In the genomic region with DNA sequence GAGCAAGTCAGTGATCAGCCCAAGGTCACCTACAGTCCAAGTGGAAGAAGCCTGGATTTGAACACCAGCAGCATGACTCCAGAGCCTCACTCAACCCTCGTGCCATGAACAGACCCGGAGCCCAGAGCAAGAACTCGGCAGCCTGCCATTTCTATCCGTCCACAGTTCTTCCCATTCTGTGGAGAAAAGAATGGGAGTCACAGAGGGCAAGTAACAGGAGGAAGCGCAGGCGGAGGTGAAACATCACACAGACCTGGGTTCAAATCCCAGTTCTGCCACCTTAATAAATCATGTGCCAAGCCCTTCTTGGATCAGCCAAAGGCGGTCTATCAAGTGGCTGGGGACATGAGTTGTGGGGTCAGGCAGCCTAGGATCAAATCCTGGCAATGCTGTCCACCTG, we compare ENCODE assay signal across 9 cellular contexts. TPM values are rescaled to one million over a fixed set of nuclear protein-coding genes. Genes with fewer than 3 reads are reported as not detected.
DNase-seq lines count a peak whose midpoint lies in the region; ATAC-seq, FAIRE-seq and TF ChIP-seq lines count a peak whose summit lies in the region.
"Had no signal": no experiment of that assay in that cellular context is flagged by ENCODE, and none has a peak within 500 bp of the region (broad histone marks: within the 10 kb centered on the region; RNA-seq: fewer than 3 reads in every experiment).

No MANE protein-coding gene starts in this region.

- no peak overlapping the region for H3K4me3 ChIP-seq in keratinocyte (ENCODE audit: control insufficient read depth in 2 of 3, extremely low read depth in 1 of 3, insufficient read depth in 2 of 3, low read depth in 1 of 3, low read length in 3 of 3)
- H3K4me3 ChIP-seq in adrenal gland: no peak overlapping the region
- no peak overlapping the region for H3K4me3 ChIP-seq in lower leg skin (ENCODE audit: low read depth, poor library complexity, severe bottlenecking)
- H3K4me3 ChIP-seq: neural progenitor cell had no signal

- no peaks in the 10 kb centered on the region for H3K9me3 ChIP-seq in keratinocyte (ENCODE audit: control insufficient read depth, low read depth, low read length)
- no peaks in the 10 kb centered on the region for H3K9me3 ChIP-seq in adrenal gland (replicated peaks in 1 of 3)

- no peak for ATAC-seq in activated CD8-positive, alpha-beta memory T cell treated with anti-CD3 and anti-CD28 coated beads, Interleukin-2, amount 10 ng/mL, durations not matched to agents 7 days and 5 days

- H3K4me1 Mint-ChIP-seq in activated CD8-positive, alpha-beta memory T cell treated with anti-CD3 and anti-CD28 coated beads, Interleukin-2, amount 10 ng/mL, durations not matched to agents 7 days and 5 days: peaks cover 72% of the 10 kb centered on the region
- H3K4me1 Mint-ChIP-seq in activated T-helper 1 cell treated with anti-CD3 and anti-CD28 coated beads, Interleukin-12 subunit alpha, Interleukin-12 subunit beta, Interleukin-2, Interleukin-4 antibody, amounts not matched to agents 30 ng/mL and 10 ng/mL and 1 ng/mL, durations not matched to agents 14 hours and 24 hours and 36 hours (ENCODE audit: low read depth): peaks cover 78% of the 10 kb centered on the region

- dilution Hi-C loops in keratinocyte (cut with MboI; ENCODE audit: extremely low pct_ligation_motif_present, low sequenced_read_pairs): no loop called here

- H3K27me3 ChIP-seq in keratinocyte (ENCODE audit: control insufficient read depth, extremely low read depth, insufficient read depth, low read length) (peaks cover 22% of the 10 kb centered on the region), adrenal gland (no peaks in the 10 kb centered on the region)

- DNase-seq in activated CD8-positive, alpha-beta memory T cell treated with anti-CD3 and anti-CD28 coated beads, Interleukin-2, amount 10 ng/mL, durations not matched to agents 7 days and 5 days: no peak
- no peak for DNase-seq in activated CD8-positive, alpha-beta memory T cell treated with anti-CD3 and anti-CD28 coated beads for 24 hours
- no peak for DNase-seq in activated T-helper 1 cell treated with anti-CD3 and anti-CD28 coated beads, Interleukin-12 subunit alpha, Interleukin-12 subunit beta, Interleukin-2, Interleukin-4 antibody, amounts not matched to agents 30 ng/mL and 10 ng/mL and 1 ng/mL, durations not matched to agents 14 hours and 24 hours and 36 hours (ENCODE audit: low spot score)
- no peak for DNase-seq in keratinocyte (ENCODE audit: low read depth, low spot score)
- DNase-seq in substantia nigra (lab: John Stamatoyannopoulos, UW): peak in 26 of 49 donors; percentile 22 to 69 (median 40)
- no peak for DNase-seq in adrenal gland
- DNase-seq in NCI-H2029 (lab: John Stamatoyannopoulos, UW): no peak
- no peak for DNase-seq in lower leg skin (ENCODE audit: low spot score in 2 of 2)

- H3K27ac Mint-ChIP-seq in activated CD8-positive, alpha-beta memory T cell treated with anti-CD3 and anti-CD28 coated beads, Interleukin-2, amount 10 ng/mL, durations not matched to agents 7 days and 5 days: peak overlapping the region; percentile 98
- peak overlapping the region; percentile 98 for H3K27ac Mint-ChIP-seq in activated T-helper 1 cell treated with anti-CD3 and anti-CD28 coated beads, Interleukin-12 subunit alpha, Interleukin-12 subunit beta, Interleukin-2, Interleukin-4 antibody, amounts not matched to agents 30 ng/mL and 10 ng/mL and 1 ng/mL, durations not matched to agents 14 hours and 24 hours and 36 hours
- H3K27ac Mint-ChIP-seq: neural progenitor cell had no signal

- 81 to 88% (median 84%) methylated on average over 6 to 7 of the region's 7 CpGs for WGBS in adrenal gland, 4 donors
- WGBS in lower leg skin, 2 donors: 75 to 92% methylated on average over 7 of the region's 7 CpGs

- no peaks in the 10 kb centered on the region for H3K27me3 Mint-ChIP-seq in activated CD8-positive, alpha-beta memory T cell treated with anti-CD3 and anti-CD28 coated beads, Interleukin-2, amount 10 ng/mL, durations not matched to agents 7 days and 5 days
- no peaks in the 10 kb centered on the region for H3K27me3 Mint-ChIP-seq in activated T-helper 1 cell treated with anti-CD3 and anti-CD28 coated beads, Interleukin-12 subunit alpha, Interleukin-12 subunit beta, Interleukin-2, Interleukin-4 antibody, amounts not matched to agents 30 ng/mL and 10 ng/mL and 1 ng/mL, durations not matched to agents 14 hours and 24 hours and 36 hours (ENCODE audit: insufficient read depth)

- peak overlapping the region; percentile 29 for H3K4me2 ChIP-seq in keratinocyte (ENCODE audit: control insufficient read depth, extremely low read depth, insufficient read depth, low read depth, low read length)
- H3K4me2 ChIP-seq: neural progenitor cell had no signal

- H3K4me1 ChIP-seq in keratinocyte (ENCODE audit: control insufficient read depth, extremely low read depth, insufficient read depth, low read length): peaks cover 19% of the 10 kb centered on the region
- H3K4me1 ChIP-seq in adrenal gland (replicated peaks in 1 of 2): peaks cover 9 to 41% of the 10 kb centered on the region in 2 donors

- H3K36me3 Mint-ChIP-seq in activated CD8-positive, alpha-beta memory T cell treated with anti-CD3 and anti-CD28 coated beads, Interleukin-2, amount 10 ng/mL, durations not matched to agents 7 days and 5 days: peaks cover 47% of the 10 kb centered on the region
- peaks cover 20% of the 10 kb centered on the region for H3K36me3 Mint-ChIP-seq in activated T-helper 1 cell treated with anti-CD3 and anti-CD28 coated beads, Interleukin-12 subunit alpha, Interleukin-12 subunit beta, Interleukin-2, Interleukin-4 antibody, amounts not matched to agents 30 ng/mL and 10 ng/mL and 1 ng/mL, durations not matched to agents 14 hours and 24 hours and 36 hours (ENCODE audit: low read depth)

- no peak for FAIRE-seq in keratinocyte (lab: Jason Lieb, UNC)

- no peak for TF ChIP-seq CTCF in keratinocyte (optimal IDR thresholded peaks at IDR 0.05 in 1 of 3, IDR thresholded peaks at IDR 0.05 in 1 of 3, conservative IDR thresholded peaks at IDR 0.05 in 1 of 3; ENCODE audit: extremely low read depth in 1 of 3, insufficient read depth in 2 of 3, low read length in 3 of 3)
- no peak for TF ChIP-seq CTCF in adrenal gland (IDR thresholded peaks at IDR 0.05)
- TF ChIP-seq CTCF in lower leg skin (IDR thresholded peaks at IDR 0.05): no peak

- H3K9me1 ChIP-seq in keratinocyte (ENCODE audit: control insufficient read depth, extremely low read depth, insufficient read depth, low read length): no peaks in the 10 kb centered on the region

- H4K20me1 ChIP-seq in keratinocyte (ENCODE audit: control insufficient read depth, extremely low read depth, insufficient read depth, low read length): no peaks in the 10 kb centered on the region

- H3K9ac ChIP-seq in keratinocyte (ENCODE audit: control insufficient read depth, extremely low read depth, insufficient read depth, low read length): no peak overlapping the region
- H3K9ac ChIP-seq: neural progenitor cell had no signal

- intact Hi-C loops in activated T-helper 1 cell treated with anti-CD3 and anti-CD28 coated beads, Interleukin-12 subunit alpha, Interleukin-12 subunit beta, Interleukin-2, Interleukin-4 antibody, amounts not matched to agents 30 ng/mL and 10 ng/mL and 1 ng/mL, durations not matched to agents 14 hours and 24 hours and 36 hours (cut with micrococcal nuclease): loop anchor here (1.0 to 5.0 kb wide), 4 partner anchors 63 to 984 kb away; partner anchors contain the start of gene ARFGEF2
- intact Hi-C loops in adrenal gland (cut with DNase I): no loop called here
- intact Hi-C loops in lower leg skin (cut with DNase I; ENCODE audit: low total_unique reads): no loop called here

- H3K4me3 Mint-ChIP-seq in activated CD8-positive, alpha-beta memory T cell treated with anti-CD3 and anti-CD28 coated beads, Interleukin-2, amount 10 ng/mL, durations not matched to agents 7 days and 5 days: peak overlapping the region; percentile 98
- peak overlapping the region; percentile 97 for H3K4me3 Mint-ChIP-seq in activated T-helper 1 cell treated with anti-CD3 and anti-CD28 coated beads, Interleukin-12 subunit alpha, Interleukin-12 subunit beta, Interleukin-2, Interleukin-4 antibody, amounts not matched to agents 30 ng/mL and 10 ng/mL and 1 ng/mL, durations not matched to agents 14 hours and 24 hours and 36 hours

- H3K9me3 Mint-ChIP-seq in activated CD8-positive, alpha-beta memory T cell treated with anti-CD3 and anti-CD28 coated beads, Interleukin-2, amount 10 ng/mL, durations not matched to agents 7 days and 5 days (ENCODE audit: low read depth): no peaks in the 10 kb centered on the region
- no peaks in the 10 kb centered on the region for H3K9me3 Mint-ChIP-seq in activated T-helper 1 cell treated with anti-CD3 and anti-CD28 coated beads, Interleukin-12 subunit alpha, Interleukin-12 subunit beta, Interleukin-2, Interleukin-4 antibody, amounts not matched to agents 30 ng/mL and 10 ng/mL and 1 ng/mL, durations not matched to agents 14 hours and 24 hours and 36 hours
- H3K9me3 Mint-ChIP-seq: neural progenitor cell had no signal

- no peak overlapping the region for H2AFZ ChIP-seq in keratinocyte (ENCODE audit: control insufficient read depth, low read length)
- H2AFZ ChIP-seq: neural progenitor cell had no signal

- CTCF ChIA-PET in activated CD8-positive, alpha-beta memory T cell treated with anti-CD3 and anti-CD28 coated beads, Interleukin-2, amount 10 ng/mL, durations not matched to agents 7 days and 5 days (lab: Charles Lee): interaction anchor here (0.9 to 1.4 kb wide), 4 partner anchors 64 to 166 kb away, joined by 3 to 4 read pairs (median 3); no protein-coding TSS in a partner anchor

- TF ChIP-seq POLR2A in adrenal gland (IDR thresholded peaks at IDR 0.05) (no peak), lower leg skin (IDR thresholded peaks at IDR 0.05) (no peak)

- no peaks in the 10 kb centered on the region for H3K79me2 ChIP-seq in keratinocyte (ENCODE audit: control insufficient read depth, insufficient read depth, low read length)

- H3K36me3 ChIP-seq in keratinocyte (ENCODE audit: control insufficient read depth in 2 of 2, extremely low read depth in 1 of 2, insufficient read depth in 2 of 2, low read length in 2 of 2): no peaks in the 10 kb centered on the region
- no peaks in the 10 kb centered on the region for H3K36me3 ChIP-seq in adrenal gland (replicated peaks in 1 of 2)
- H3K36me3 ChIP-seq: neural progenitor cell had no signal

- no peak overlapping the region for H3K27ac ChIP-seq in keratinocyte (ENCODE audit: control insufficient read depth, insufficient read depth, low read length)
- peak overlapping the region; percentile 92 for H3K27ac ChIP-seq in substantia nigra (ENCODE audit: low read depth, low read length, poor library complexity, severe bottlenecking)
- H3K27ac ChIP-seq in adrenal gland: peak overlapping the region in 1 of 5 donors; percentile 63
- H3K27ac ChIP-seq: neural progenitor cell had no signal

RNA-seq across cellular contexts. Expression of gene PREX1, which starts 4.3 kb away (rescaled TPM):
- total RNA-seq in activated CD8-positive, alpha-beta memory T cell treated with anti-CD3 and anti-CD28 coated beads, Interleukin-2, amount 10 ng/mL, durations not matched to agents 7 days and 5 days: 100 to 1,000 TPM; 130 to 156 TPM
- total RNA-seq in activated T-helper 1 cell treated with anti-CD3 and anti-CD28 coated beads, Interleukin-12 subunit alpha, Interleukin-12 subunit beta, Interleukin-2, Interleukin-4 antibody, amounts not matched to agents 30 ng/mL and 10 ng/mL and 1 ng/mL, durations not matched to agents 14 hours and 24 hours and 36 hours: 68.2 and 69.4 TPM in 2 replicates
- polyA plus RNA-seq in keratinocyte: 0.10 to 0.74 TPM (median 0.22 TPM) in 3 replicates
- polyA plus RNA-seq in keratinocyte (2011; ENCODE audit: low read depth): not detected
- polyA plus RNA-seq in keratinocyte (2011; cell fraction: cytosol; rRNA removed): 0.17 and 0.42 TPM in 2 replicates
- polyA plus RNA-seq in keratinocyte (2011; cell fraction: nucleus; rRNA removed): 0.34 and 0.57 TPM in 2 replicates
- 0.04 and 1.8 TPM in 2 replicates for polyA plus RNA-seq in keratinocyte (2012; ENCODE audit: low replicate concordance)
- 0.23 to 2.8 TPM (median 0.32 TPM) in 3 replicates for polyA minus RNA-seq in keratinocyte
- 1.3 TPM for polyA minus RNA-seq in keratinocyte (2011; cell fraction: cytosol; rRNA and poly(A)+ RNA removed)
- polyA minus RNA-seq in keratinocyte (2011; cell fraction: nucleus; rRNA and poly(A)+ RNA removed): 0.39 and 0.42 TPM in 2 replicates
- total RNA-seq in adrenal gland: 10 to 100 TPM; 40.4 to 85.1 (median 49.8) TPM
- polyA plus RNA-seq in adrenal gland: 10 to 100 TPM; 19.7 to 37.6 (median 22.0) TPM
- total RNA-seq in lower leg skin: 10 to 100 TPM in 1 of 4 donors, 1 to 10 TPM in 3; 5.4 to 18.6 (median 7.9) TPM

Comparison
In these comparisons a context has a peak if more than half of its experiments do, and no peak if none do; other contexts are left out.
1. DNase-seq: peak in substantia nigra (26 of 49); none in activated CD8-positive, alpha-beta memory T cell treated with anti-CD3 and anti-CD28 coated beads, Interleukin-2, amount 10 ng/mL, durations not matched to agents 7 days and 5 days (single experiment), activated CD8-positive, alpha-beta memory T cell treated with anti-CD3 and anti-CD28 coated beads for 24 hours (single experiment), activated T-helper 1 cell treated with anti-CD3 and anti-CD28 coated beads, Interleukin-12 subunit alpha, Interleukin-12 subunit beta, Interleukin-2, Interleukin-4 antibody, amounts not matched to agents 30 ng/mL and 10 ng/mL and 1 ng/mL, durations not matched to agents 14 hours and 24 hours and 36 hours (single experiment), keratinocyte (single experiment), adrenal gland (0 of 7), NCI-H2029 (single experiment) and lower leg skin (0 of 2).